In genomic region chr17:17119533-17119932, GRCh38 we compare ENCODE assay signal across 9 cellular contexts.
DNase-seq lines count a peak whose midpoint lies in the region; ATAC-seq and TF ChIP-seq lines count a peak whose summit lies in the region.
"Had no signal": no experiment of that assay in that cellular context is flagged by ENCODE, and none has a peak within 500 bp of the region (broad histone marks: within the 10 kb centered on the region; RNA-seq: fewer than 3 reads in every experiment).

No MANE protein-coding gene starts in this region.

- TF ChIP-seq POLR2A in GM18505 (IDR thresholded peaks at IDR 0.05; ENCODE audit: borderline replicate concordance, extremely low read depth, insufficient read depth, insufficient read length), result no peak

- no peaks in the 10 kb centered on the region for H3K36me3 ChIP-seq in skeletal muscle tissue (ENCODE audit: control insufficient read depth in 3 of 3, insufficient read depth in 3 of 3, low read length in 3 of 3)

- peak overlapping the region in 1 of 3 donors; percentile 47 for H3K9ac ChIP-seq in skeletal muscle tissue (ENCODE audit: low read depth in 1 of 3, low read length in 3 of 3)
- H3K9ac ChIP-seq: parathyroid adenoma had no signal

- no peaks in the 10 kb centered on the region for H3K9me3 ChIP-seq in skeletal muscle tissue (ENCODE audit: control insufficient read depth in 3 of 3, low read length in 3 of 3)

- H3K4me3 ChIP-seq in skeletal muscle tissue (ENCODE audit: low read length in 3 of 3), result no peak overlapping the region

- peak overlapping the region; percentile 40 for H3K27ac ChIP-seq in epithelial cell of prostate
- peak overlapping the region; percentile 57 for H3K27ac ChIP-seq in skeletal muscle tissue (ENCODE audit: low read depth, low read length)
- H3K27ac ChIP-seq: parathyroid adenoma had no signal

- ATAC-seq in GM21529 (IDR thresholded peaks at IDR 0.05; ENCODE audit: unreplicated experiment), result peak; percentile 55
- no peak for ATAC-seq in GM18505 (IDR thresholded peaks at IDR 0.05; ENCODE audit: unreplicated experiment)
- no peak for ATAC-seq in GM19455 (IDR thresholded peaks at IDR 0.05; ENCODE audit: unreplicated experiment)
- ATAC-seq in GM19397 (IDR thresholded peaks at IDR 0.05; ENCODE audit: unreplicated experiment), result no peak

- DNase-seq in activated CD4-positive, alpha-beta T cell treated with anti-CD3 and anti-CD28 coated beads, Interleukin-2, amount 50 U/mL, for 24 hours (ENCODE audit: low read depth in 1 of 2, low spot score in 1 of 2), result peak; percentile 35 to 52
- DNase-seq in epithelial cell of prostate (ENCODE audit: low read depth, low spot score), result peak; percentile 40
- no peak for DNase-seq in GM19240 (ENCODE audit: insufficient read length, low spot score)

- H3K4me1 ChIP-seq in skeletal muscle tissue (ENCODE audit: control insufficient read depth in 3 of 3, insufficient read depth in 3 of 3, low read length in 3 of 3), result peaks cover 54 to 83% (median 81%) of the 10 kb centered on the region in 3 donors

- H3K27me3 ChIP-seq in skeletal muscle tissue (ENCODE audit: control insufficient read depth in 3 of 3, insufficient read depth in 3 of 3, low read length in 3 of 3), result no peaks in the 10 kb centered on the region
